Comparison of ENCODE assay signal across 1 cellular context in genomic region chr5:138726848-138727247, GRCh38.
TF ChIP-seq lines count a peak whose summit lies in the region.

No MANE protein-coding gene starts in this region.

TF ChIP-seq in GM12878, 131 proteins besides CTCF, POLR2A, EP300 and RAD21 (continued from another document):
- TF ChIP-seq HCFC1 (IDR thresholded peaks at IDR 0.05; ENCODE audit: low read length) = no peak
- no peak for TF ChIP-seq CHD4 (IDR thresholded peaks at IDR 0.05)
- no peak for TF ChIP-seq JUND (IDR thresholded peaks at IDR 0.05; ENCODE audit: low read depth, low read length)
- TF ChIP-seq ESRRA (IDR thresholded peaks at IDR 0.05; ENCODE audit: low read length) = no peak
- TF ChIP-seq, protein P1, sequence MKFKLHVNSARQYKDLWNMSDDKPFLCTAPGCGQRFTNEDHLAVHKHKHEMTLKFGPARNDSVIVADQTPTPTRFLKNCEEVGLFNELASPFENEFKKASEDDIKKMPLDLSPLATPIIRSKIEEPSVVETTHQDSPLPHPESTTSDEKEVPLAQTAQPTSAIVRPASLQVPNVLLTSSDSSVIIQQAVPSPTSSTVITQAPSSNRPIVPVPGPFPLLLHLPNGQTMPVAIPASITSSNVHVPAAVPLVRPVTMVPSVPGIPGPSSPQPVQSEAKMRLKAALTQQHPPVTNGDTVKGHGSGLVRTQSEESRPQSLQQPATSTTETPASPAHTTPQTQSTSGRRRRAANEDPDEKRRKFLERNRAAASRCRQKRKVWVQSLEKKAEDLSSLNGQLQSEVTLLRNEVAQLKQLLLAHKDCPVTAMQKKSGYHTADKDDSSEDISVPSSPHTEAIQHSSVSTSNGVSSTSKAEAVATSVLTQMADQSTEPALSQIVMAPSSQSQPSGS (IDR thresholded peaks at IDR 0.05; ENCODE audit: low read length) = no peak
- peak; percentile 65 for TF ChIP-seq MEF2B (IDR thresholded peaks at IDR 0.05; ENCODE audit: partially characterized antibody, poor library complexity, severe bottlenecking)
- no peak for TF ChIP-seq SUPT20H (IDR thresholded peaks at IDR 0.05; ENCODE audit: borderline replicate concordance, control insufficient read depth, low read depth, low read length)
- TF ChIP-seq TCF7 (IDR thresholded peaks at IDR 0.05; ENCODE audit: borderline replicate concordance) = no peak
- no peak for TF ChIP-seq HDGF (IDR thresholded peaks at IDR 0.05)
- no peak for TF ChIP-seq SRF (IDR thresholded peaks at IDR 0.05; ENCODE audit: low read depth in 2 of 2, low read length in 2 of 2)
- no peak for TF ChIP-seq NR2C1 (IDR thresholded peaks at IDR 0.05)
- TF ChIP-seq, protein P2, sequence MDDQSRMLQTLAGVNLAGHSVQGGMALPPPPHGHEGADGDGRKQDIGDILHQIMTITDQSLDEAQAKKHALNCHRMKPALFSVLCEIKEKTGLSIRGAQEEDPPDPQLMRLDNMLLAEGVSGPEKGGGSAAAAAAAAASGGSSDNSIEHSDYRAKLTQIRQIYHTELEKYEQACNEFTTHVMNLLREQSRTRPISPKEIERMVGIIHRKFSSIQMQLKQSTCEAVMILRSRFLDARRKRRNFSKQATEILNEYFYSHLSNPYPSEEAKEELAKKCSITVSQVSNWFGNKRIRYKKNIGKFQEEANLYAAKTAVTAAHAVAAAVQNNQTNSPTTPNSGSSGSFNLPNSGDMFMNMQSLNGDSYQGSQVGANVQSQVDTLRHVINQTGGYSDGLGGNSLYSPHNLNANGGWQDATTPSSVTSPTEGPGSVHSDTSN (IDR thresholded peaks at IDR 0.05; ENCODE audit: insufficient replicate concordance, low read depth, low read length) = no peak
- TF ChIP-seq RUNX3 (IDR thresholded peaks at IDR 0.05; ENCODE audit: low read length) = peak; percentile 84
- TF ChIP-seq STAT1 (conservative IDR thresholded peaks at IDR 0.05) = no peak
- TF ChIP-seq JUNB (IDR thresholded peaks at IDR 0.05) = no peak
- TF ChIP-seq ZNF592 (IDR thresholded peaks at IDR 0.05) = no peak
- TF ChIP-seq FOXM1 (IDR thresholded peaks at IDR 0.05; ENCODE audit: low read depth, low read length) = no peak
- TF ChIP-seq LARP7 (IDR thresholded peaks at IDR 0.05) = no peak
- TF ChIP-seq KDM1A (IDR thresholded peaks at IDR 0.05; ENCODE audit: borderline replicate concordance) = no peak
- no peak for TF ChIP-seq FOS (IDR thresholded peaks at IDR 0.05; ENCODE audit: borderline replicate concordance, extremely low read depth, insufficient read length)
- TF ChIP-seq SIX5 (IDR thresholded peaks at IDR 0.05; ENCODE audit: low read depth, low read length, severe bottlenecking) = no peak
- TF ChIP-seq SPI1 (IDR thresholded peaks at IDR 0.05; ENCODE audit: borderline replicate concordance, insufficient read depth, low read depth, low read length) = no peak
- TF ChIP-seq SREBF2 (IDR thresholded peaks at IDR 0.05; ENCODE audit: low read length) = no peak
- TF ChIP-seq BCLAF1 (IDR thresholded peaks at IDR 0.05) = no peak
- TF ChIP-seq EGR1 (IDR thresholded peaks at IDR 0.05; ENCODE audit: borderline replicate concordance in 1 of 2, low read depth in 2 of 2, low read length in 2 of 2) = peak in 1 of 2 experiments; percentile 28; a peak in 1 of 3 replicates
- no peak for TF ChIP-seq MXI1 (IDR thresholded peaks at IDR 0.05; ENCODE audit: low read depth, low read length)
- no peak for TF ChIP-seq SP1 (IDR thresholded peaks at IDR 0.05; ENCODE audit: low read depth, low read length)
- no peak for TF ChIP-seq ZBED1 (IDR thresholded peaks at IDR 0.05; ENCODE audit: borderline replicate concordance)
- no peak for TF ChIP-seq EED (IDR thresholded peaks at IDR 0.05; ENCODE audit: low read depth)
- TF ChIP-seq ZBTB33 (IDR thresholded peaks at IDR 0.05) = no peak
